ENCODE assay signal across 1 cellular context in the genomic region with DNA sequence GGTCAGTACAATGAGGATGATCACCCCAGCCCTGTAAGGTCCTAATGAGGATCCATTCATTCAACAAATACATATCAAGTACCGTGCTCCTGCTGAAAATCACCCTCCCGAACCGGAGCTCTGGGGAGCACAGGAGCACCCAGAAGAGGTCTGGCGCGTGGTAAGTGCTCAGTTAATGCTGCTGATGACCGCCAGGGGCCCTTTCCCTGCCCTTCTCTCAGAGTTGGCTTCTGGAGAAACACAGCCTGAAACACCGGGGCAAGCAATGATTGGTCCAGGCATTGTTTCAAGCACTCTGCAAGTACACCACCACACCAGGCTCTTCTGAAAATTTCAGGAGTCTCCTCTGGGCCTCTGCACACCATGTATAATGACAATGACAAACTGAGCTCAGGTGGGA.
TF ChIP-seq lines count a peak whose summit lies in the region.

No MANE protein-coding gene starts in this region.

TF ChIP-seq in K562, 482 proteins besides CTCF, POLR2A, EP300 and RAD21:
- TF ChIP-seq ZNF445 (CRISPR knock-in tag; IDR thresholded peaks at IDR 0.05; ENCODE audit: low read depth) (no peak), ZNF740 (CRISPR knock-in tag; IDR thresholded peaks at IDR 0.05) (no peak), ZNF740 (tag; IDR thresholded peaks at IDR 0.05) (no peak), CREM (IDR thresholded peaks at IDR 0.05; ENCODE audit: low read depth) (0 out of 2 replicates have a peak, but pooled peaks have one; percentile 8), CHD2 (IDR thresholded peaks at IDR 0.05; ENCODE audit: low read depth, low read length) (no peak), TEAD1 (CRISPR knock-in tag; IDR thresholded peaks at IDR 0.05) (no peak), MAFK (IDR thresholded peaks at IDR 0.05; ENCODE audit: low read length) (no peak), SMC3 (conservative IDR thresholded peaks at IDR 0.05; ENCODE audit: insufficient read depth, low read depth, low read length) (peak; percentile 32; the same call in 1 of the 2 replicates), ZBTB33 (CRISPR knock-in tag; IDR thresholded peaks at IDR 0.05) (0 out of 2 replicates have a peak, but pooled peaks have one; percentile 22)
- TF ChIP-seq, protein P1, sequence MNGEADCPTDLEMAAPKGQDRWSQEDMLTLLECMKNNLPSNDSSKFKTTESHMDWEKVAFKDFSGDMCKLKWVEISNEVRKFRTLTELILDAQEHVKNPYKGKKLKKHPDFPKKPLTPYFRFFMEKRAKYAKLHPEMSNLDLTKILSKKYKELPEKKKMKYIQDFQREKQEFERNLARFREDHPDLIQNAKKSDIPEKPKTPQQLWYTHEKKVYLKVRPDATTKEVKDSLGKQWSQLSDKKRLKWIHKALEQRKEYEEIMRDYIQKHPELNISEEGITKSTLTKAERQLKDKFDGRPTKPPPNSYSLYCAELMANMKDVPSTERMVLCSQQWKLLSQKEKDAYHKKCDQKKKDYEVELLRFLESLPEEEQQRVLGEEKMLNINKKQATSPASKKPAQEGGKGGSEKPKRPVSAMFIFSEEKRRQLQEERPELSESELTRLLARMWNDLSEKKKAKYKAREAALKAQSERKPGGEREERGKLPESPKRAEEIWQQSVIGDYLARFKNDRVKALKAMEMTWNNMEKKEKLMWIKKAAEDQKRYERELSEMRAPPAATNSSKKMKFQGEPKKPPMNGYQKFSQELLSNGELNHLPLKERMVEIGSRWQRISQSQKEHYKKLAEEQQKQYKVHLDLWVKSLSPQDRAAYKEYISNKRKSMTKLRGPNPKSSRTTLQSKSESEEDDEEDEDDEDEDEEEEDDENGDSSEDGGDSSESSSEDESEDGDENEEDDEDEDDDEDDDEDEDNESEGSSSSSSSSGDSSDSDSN (IDR thresholded peaks at IDR 0.05; ENCODE audit: borderline replicate concordance in 1 of 2, low read depth in 2 of 2, low read length in 2 of 2) = 0 out of 4 replicates have a peak, but pooled peaks of 1 of the 2 experiments have one; percentile 23
- TF ChIP-seq, protein P2, sequence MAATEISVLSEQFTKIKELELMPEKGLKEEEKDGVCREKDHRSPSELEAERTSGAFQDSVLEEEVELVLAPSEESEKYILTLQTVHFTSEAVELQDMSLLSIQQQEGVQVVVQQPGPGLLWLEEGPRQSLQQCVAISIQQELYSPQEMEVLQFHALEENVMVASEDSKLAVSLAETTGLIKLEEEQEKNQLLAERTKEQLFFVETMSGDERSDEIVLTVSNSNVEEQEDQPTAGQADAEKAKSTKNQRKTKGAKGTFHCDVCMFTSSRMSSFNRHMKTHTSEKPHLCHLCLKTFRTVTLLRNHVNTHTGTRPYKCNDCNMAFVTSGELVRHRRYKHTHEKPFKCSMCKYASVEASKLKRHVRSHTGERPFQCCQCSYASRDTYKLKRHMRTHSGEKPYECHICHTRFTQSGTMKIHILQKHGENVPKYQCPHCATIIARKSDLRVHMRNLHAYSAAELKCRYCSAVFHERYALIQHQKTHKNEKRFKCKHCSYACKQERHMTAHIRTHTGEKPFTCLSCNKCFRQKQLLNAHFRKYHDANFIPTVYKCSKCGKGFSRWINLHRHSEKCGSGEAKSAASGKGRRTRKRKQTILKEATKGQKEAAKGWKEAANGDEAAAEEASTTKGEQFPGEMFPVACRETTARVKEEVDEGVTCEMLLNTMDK (IDR thresholded peaks at IDR 0.05; ENCODE audit: borderline replicate concordance, insufficient read depth, low read depth, low read length, poor library complexity, severe bottlenecking) = peak; percentile 43
